11 cellular contexts compared by ENCODE assay signal in the genomic region with DNA sequence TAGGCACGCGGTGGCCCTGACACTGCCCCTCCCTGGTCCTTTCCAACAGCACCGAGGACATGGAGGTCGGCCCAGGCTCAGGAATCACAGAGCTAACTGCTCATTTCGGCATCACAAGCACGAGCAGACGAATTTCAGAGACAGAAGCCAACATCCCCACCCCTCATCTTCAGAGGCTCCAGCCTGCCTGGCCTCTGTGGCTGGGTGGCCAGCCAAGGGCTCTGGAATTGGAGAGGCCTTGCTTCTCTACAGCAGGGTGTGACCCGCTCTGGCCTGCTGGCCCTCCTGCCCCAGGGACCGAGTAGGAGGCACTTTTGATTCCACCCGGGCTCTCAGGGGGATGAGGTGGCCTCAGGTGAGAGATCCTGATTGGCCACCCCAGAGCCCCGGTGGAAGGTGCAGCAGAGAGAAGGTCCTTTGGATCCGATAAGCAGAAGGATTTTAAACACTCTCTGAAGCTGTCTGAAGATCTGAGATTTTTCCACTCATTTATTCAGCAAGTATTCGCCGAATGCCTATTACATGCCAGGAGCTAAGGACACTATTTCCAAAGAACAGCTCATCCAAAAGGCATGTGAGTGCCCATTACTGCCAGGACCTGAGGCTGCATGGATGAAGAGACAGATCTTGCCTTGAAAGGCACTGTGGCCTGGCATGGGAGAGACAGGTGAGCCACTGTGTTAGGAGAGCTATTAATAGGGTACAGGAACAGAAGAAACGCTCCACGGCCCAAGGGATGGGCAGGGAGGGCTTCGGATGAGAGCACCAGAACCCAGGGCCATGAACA. TPM values are rescaled to one million over a fixed set of nuclear protein-coding genes. Genes with fewer than 3 reads are reported as not detected.
A peak's percentile ranks its signal among the peaks of the same experiment; 100 is the strongest.
DNase-seq lines count a peak whose midpoint lies in the region; ATAC-seq, FAIRE-seq and TF ChIP-seq lines count a peak whose summit lies in the region.
"Had no signal": no experiment of that assay in that cellular context is flagged by ENCODE, and none has a peak within 500 bp of the region (broad histone marks: within the 10 kb centered on the region; RNA-seq: fewer than 3 reads in every experiment).

No MANE protein-coding gene starts in this region.

- no peak for TF ChIP-seq POLR2A in right lobe of liver (IDR thresholded peaks at IDR 0.05)
- no peak for TF ChIP-seq POLR2A in HepG2 (IDR thresholded peaks at IDR 0.05; ENCODE audit: insufficient read depth in 1 of 2, low read depth in 2 of 2, low read length in 2 of 2)

- H3K4me1 ChIP-seq in right lobe of liver, result no peaks in the 10 kb centered on the region
- H3K4me1 ChIP-seq in HepG2 (ENCODE audit: insufficient read depth, low read length), result peaks cover 21% of the 10 kb centered on the region
- H3K4me1 ChIP-seq in muscle layer of colon (ENCODE audit: insufficient read depth, low read length), result peaks cover 65% of the 10 kb centered on the region

- TF ChIP-seq RAD21 in HepG2 (CRISPR knock-in tag; IDR thresholded peaks at IDR 0.05), result no peak

- H4K20me1 ChIP-seq in HepG2 (ENCODE audit: insufficient read depth, low read length), result no peaks in the 10 kb centered on the region

- H3K27me3 ChIP-seq in right lobe of liver (no peaks in the 10 kb centered on the region), HepG2 (ENCODE audit: control insufficient read depth in 1 of 2, insufficient read depth in 2 of 2, low read length in 2 of 2) (no peaks in the 10 kb centered on the region), muscle layer of colon (ENCODE audit: control insufficient read depth in 1 of 2, insufficient read depth in 2 of 2, low read length in 2 of 2) (no peaks in the 10 kb centered on the region)

- TF ChIP-seq EP300 in HepG2 (IDR thresholded peaks at IDR 0.05; ENCODE audit: low read depth in 2 of 2, low read length in 2 of 2), result no peak
- TF ChIP-seq EP300 in HepG2 (CRISPR knock-in tag; IDR thresholded peaks at IDR 0.05; ENCODE audit: borderline replicate concordance), result no peak

- CTCF ChIA-PET in HepG2 (lab: Yijun Ruan, JAX; ENCODE audit: low intra/inter-chr PET ratio, low total read pairs), result no interaction called here

- TF ChIP-seq CTCF in right lobe of liver (IDR thresholded peaks at IDR 0.05) (no peak), HepG2 (CRISPR knock-in tag; IDR thresholded peaks at IDR 0.05) (no peak), epithelial cell of esophagus (IDR thresholded peaks at IDR 0.05; ENCODE audit: insufficient read depth, low read depth, low read length, missing control alignments) (no peak)

- intact Hi-C loops in right lobe of liver (cut with DNase I) (loop anchor here in 1 of 2 donors (5.0 kb wide), 1 partner anchor 35 kb away; no protein-coding TSS in a partner anchor), HepG2 (cut with micrococcal nuclease; ENCODE audit: unreplicated experiment) (no loop called here)

- no peak for ATAC-seq in right lobe of liver
- ATAC-seq in HepG2, result no peak
- no peak for ATAC-seq in GM18502 (IDR thresholded peaks at IDR 0.05; ENCODE audit: poor library complexity, unreplicated experiment)
- no peak for ATAC-seq in GM21447 (IDR thresholded peaks at IDR 0.05; ENCODE audit: unreplicated experiment)

- in situ Hi-C loops in HepG2 (cut with HindIII; ENCODE audit: extremely low pct_ligation_motif_present, low pct_unique_long_range_greater_than_20kb), result no loop called here

- POLR2A ChIA-PET in HepG2 (lab: Yijun Ruan, JAX), result no interaction called here

- H3K36me3 ChIP-seq in right lobe of liver (no peaks in the 10 kb centered on the region), HepG2 (replicated peaks in 1 of 2; ENCODE audit: control insufficient read depth in 1 of 2, insufficient read depth in 2 of 2, low read length in 2 of 2) (no peaks in the 10 kb centered on the region), muscle layer of colon (ENCODE audit: insufficient read depth, low read length) (no peaks in the 10 kb centered on the region)
- H3K36me3 ChIP-seq: HAP-1 had no signal

- BruUV-seq in HepG2 (replicated peaks; lab: Mats Ljungman, UMichigan), result no TSS peak

- WGBS in right lobe of liver (ENCODE audit: insufficient coverage, low coverage, low lambda C conversion rate, missing lambda C conversion rate), result 81% methylated on average over 5 of the region's 17 CpGs
- 84% methylated on average over 12 of the region's 17 CpGs for WGBS in HepG2 (ENCODE audit: low lambda C conversion rate)

- no peak overlapping the region for H3K9ac ChIP-seq in HepG2 (ENCODE audit: insufficient read depth, low read depth, low read length)
- H3K9ac ChIP-seq in muscle layer of colon (ENCODE audit: low read length), result peak overlapping the region; percentile 60

- H3K27ac ChIP-seq in right lobe of liver, result peak overlapping the region in 1 of 3 donors; percentile 36
- H3K27ac ChIP-seq in HepG2 (ENCODE audit: extremely low read length, insufficient read depth, low read length), result no peak overlapping the region
- peak overlapping the region; percentile 96 for H3K27ac ChIP-seq in muscle layer of colon (ENCODE audit: low read depth, low read length)

- FAIRE-seq in HepG2 (lab: Jason Lieb, UNC), result no peak

- no peak overlapping the region for H3K4me3 ChIP-seq in right lobe of liver
- H3K4me3 ChIP-seq in HepG2 (replicated peaks in 1 of 3; ENCODE audit: insufficient read depth in 1 of 3, low read depth in 2 of 3, low read length in 3 of 3), result no peak overlapping the region
- H3K4me3 ChIP-seq in epithelial cell of esophagus (ENCODE audit: low read length), result no peak overlapping the region
- H3K4me3 ChIP-seq in muscle layer of colon (ENCODE audit: low read depth in 1 of 2, low read length in 2 of 2), result peak overlapping the region; percentile 14 to 33
- H3K4me3 ChIP-seq: HAP-1 had no signal

- H2AFZ ChIP-seq in HepG2 (ENCODE audit: low read length), result no peak overlapping the region

- H3K9me3 ChIP-seq in right lobe of liver (no peaks in the 10 kb centered on the region), HepG2 (ENCODE audit: low read length) (no peaks in the 10 kb centered on the region), muscle layer of colon (ENCODE audit: low read length) (no peaks in the 10 kb centered on the region)
- H3K9me3 ChIP-seq: HAP-1 had no signal

- DNase-seq in right lobe of liver, result peak in 2 of 3 donors; percentile 32 to 44
- DNase-seq in HepG2 (ENCODE audit: low spot score), result no peak
- DNase-seq in epithelial cell of esophagus (ENCODE audit: low read depth), result peak; percentile 70
- no peak for DNase-seq in amniotic stem cell (lab: John Stamatoyannopoulos, UW)
- no peak for DNase-seq in GOT3 (lab: John Stamatoyannopoulos, UW)
- DNase-seq: activated gamma-delta T cell; stimulated activated CD4-positive, alpha-beta T cell treated with anti-CD3 and anti-CD28 coated beads, Interleukin-4, amount 100 ng/mL, for 4 hours had no signal

- peaks cover 6% of the 10 kb centered on the region for H3K79me2 ChIP-seq in HepG2 (ENCODE audit: insufficient read depth, low read length)

- no peak overlapping the region for H3K4me2 ChIP-seq in HepG2 (ENCODE audit: low read depth, low read length)

RNA-seq across cellular contexts. Expression of a gene that starts 10.3 kb away (rescaled TPM):
- total RNA-seq in right lobe of liver (10 to 100 TPM in 4 of 6 experiments, 1 to 10 TPM in 2; 6.5 to 11.4 (median 10.9) TPM), HepG2 (2016; rRNA removed; fragmentation: Illumina TruSeq; extraction: Trizol) (21.0 and 34.8 TPM in 2 replicates)
- 2.3 and 2.5 TPM in 2 replicates for total RNA-seq in HepG2 (2016; cell fraction: cytosol; rRNA removed; fragmentation: Illumina TruSeq; extraction: Trizol; ENCODE audit: low read depth)
- 21.9 and 34.1 TPM in 2 replicates for total RNA-seq in HepG2 (2016; cell fraction: insoluble cytoplasmic fraction; rRNA removed; fragmentation: Illumina TruSeq; extraction: Trizol)
- total RNA-seq in HepG2 (2016; cell fraction: membrane; rRNA removed; fragmentation: Illumina TruSeq; extraction: Trizol), result 11.4 and 14.2 TPM in 2 replicates
- 14.8 and 16.2 TPM in 2 replicates for total RNA-seq in HepG2 (2016; cell fraction: nucleus; rRNA removed; fragmentation: Illumina TruSeq; extraction: Trizol)
- polyA plus RNA-seq in HepG2 (2011; rRNA removed), result 3.0 and 3.5 TPM in 2 replicates
- polyA plus RNA-seq in HepG2 (2011; cell fraction: cytosol; rRNA removed), result 2.5 and 3.9 TPM in 2 replicates
- polyA plus RNA-seq in HepG2 (2011; cell fraction: nucleus; rRNA removed), result 3.3 and 3.7 TPM in 2 replicates
- polyA plus RNA-seq in HepG2 (2012), result 7.9 and 9.3 TPM in 2 replicates
- 1.0 and 1.3 TPM in 2 replicates for polyA plus RNA-seq in HepG2 (2016; cell fraction: cytosol; fragmentation: Illumina TruSeq; extraction: Trizol; ENCODE audit: low read depth)
- polyA plus RNA-seq in HepG2 (2016; cell fraction: insoluble cytoplasmic fraction; fragmentation: Illumina TruSeq; extraction: Trizol; ENCODE audit: low read depth), result 16.8 and 20.0 TPM in 2 replicates
- 5.3 and 6.2 TPM in 2 replicates for polyA plus RNA-seq in HepG2 (2016; cell fraction: membrane; fragmentation: Illumina TruSeq; extraction: Trizol; ENCODE audit: low read depth)
- 13.8 and 14.6 TPM in 2 replicates for polyA plus RNA-seq in HepG2 (2016; cell fraction: nucleus; fragmentation: Illumina TruSeq; extraction: Trizol; ENCODE audit: insufficient read depth, low read depth)
- 5.3 and 11.8 TPM in 2 replicates for polyA minus RNA-seq in HepG2 (2011; rRNA and poly(A)+ RNA removed; ENCODE audit: low replicate concordance)
- polyA minus RNA-seq in HepG2 (2011; cell fraction: cytosol; rRNA and poly(A)+ RNA removed), result 7.2 and 8.6 TPM in 2 replicates
- polyA minus RNA-seq in HepG2 (2011; cell fraction: nucleus; rRNA and poly(A)+ RNA removed), result 9.8 and 9.9 TPM in 2 replicates

RNA-seq across cellular contexts. Expression of a gene that starts 10.6 kb away (rescaled TPM):
- total RNA-seq in right lobe of liver, result 10 to 100 TPM in 5 of 6 experiments, 1 to 10 TPM in 1; 7.5 to 17.7 (median 14.9) TPM
- total RNA-seq in HepG2 (2016; rRNA removed; fragmentation: Illumina TruSeq; extraction: Trizol), result 25.1 and 25.2 TPM in 2 replicates
- 29.4 and 38.9 TPM in 2 replicates for total RNA-seq in HepG2 (2016; cell fraction: cytosol; rRNA removed; fragmentation: Illumina TruSeq; extraction: Trizol; ENCODE audit: low read depth)
- 25.7 and 29.2 TPM in 2 replicates for total RNA-seq in HepG2 (2016; cell fraction: insoluble cytoplasmic fraction; rRNA removed; fragmentation: Illumina TruSeq; extraction: Trizol)
- 46.6 and 48.0 TPM in 2 replicates for total RNA-seq in HepG2 (2016; cell fraction: membrane; rRNA removed; fragmentation: Illumina TruSeq; extraction: Trizol)
- total RNA-seq in HepG2 (2016; cell fraction: nucleus; rRNA removed; fragmentation: Illumina TruSeq; extraction: Trizol), result 11.0 and 15.0 TPM in 2 replicates
- polyA plus RNA-seq in HepG2 (2011; rRNA removed), result 10.9 and 14.0 TPM in 2 replicates
- polyA plus RNA-seq in HepG2 (2011; cell fraction: cytosol; rRNA removed), result 10.2 and 14.5 TPM in 2 replicates
- polyA plus RNA-seq in HepG2 (2011; cell fraction: nucleus; rRNA removed), result 2.6 and 3.1 TPM in 2 replicates
- polyA plus RNA-seq in HepG2 (2012), result 25.7 and 32.6 TPM in 2 replicates
- polyA plus RNA-seq in HepG2 (2016; cell fraction: cytosol; fragmentation: Illumina TruSeq; extraction: Trizol; ENCODE audit: low read depth), result 63.7 and 73.8 TPM in 2 replicates
- 33.7 and 39.8 TPM in 2 replicates for polyA plus RNA-seq in HepG2 (2016; cell fraction: insoluble cytoplasmic fraction; fragmentation: Illumina TruSeq; extraction: Trizol; ENCODE audit: low read depth)
- polyA plus RNA-seq in HepG2 (2016; cell fraction: membrane; fragmentation: Illumina TruSeq; extraction: Trizol; ENCODE audit: low read depth), result 52.0 and 59.9 TPM in 2 replicates
- 21.5 and 21.7 TPM in 2 replicates for polyA plus RNA-seq in HepG2 (2016; cell fraction: nucleus; fragmentation: Illumina TruSeq; extraction: Trizol; ENCODE audit: insufficient read depth, low read depth)
- polyA minus RNA-seq in HepG2 (2011; rRNA and poly(A)+ RNA removed; ENCODE audit: low replicate concordance), result 4.7 and 5.1 TPM in 2 replicates
- 3.6 and 6.4 TPM in 2 replicates for polyA minus RNA-seq in HepG2 (2011; cell fraction: cytosol; rRNA and poly(A)+ RNA removed)
- polyA minus RNA-seq in HepG2 (2011; cell fraction: nucleus; rRNA and poly(A)+ RNA removed), result 10.1 and 11.3 TPM in 2 replicates

RNA-seq across cellular contexts. Expression of a gene that starts 23.2 kb away (rescaled TPM):
- total RNA-seq in right lobe of liver (10 to 100 TPM in 2 of 6 experiments, 1 to 10 TPM in 4; 3.8 to 12.1 (median 4.8) TPM), HepG2 (2016; rRNA removed; fragmentation: Illumina TruSeq; extraction: Trizol) (12.2 and 13.6 TPM in 2 replicates)
- 4.0 and 5.2 TPM in 2 replicates for total RNA-seq in HepG2 (2016; cell fraction: cytosol; rRNA removed; fragmentation: Illumina TruSeq; extraction: Trizol; ENCODE audit: low read depth)
- total RNA-seq in HepG2 (2016; cell fraction: insoluble cytoplasmic fraction; rRNA removed; fragmentation: Illumina TruSeq; extraction: Trizol), result 12.4 and 14.5 TPM in 2 replicates
- total RNA-seq in HepG2 (2016; cell fraction: membrane; rRNA removed; fragmentation: Illumina TruSeq; extraction: Trizol), result 8.3 and 9.6 TPM in 2 replicates
- total RNA-seq in HepG2 (2016; cell fraction: nucleus; rRNA removed; fragmentation: Illumina TruSeq; extraction: Trizol), result 10.4 and 11.7 TPM in 2 replicates
- polyA plus RNA-seq in HepG2 (2011; rRNA removed), result 6.5 and 9.8 TPM in 2 replicates
- polyA plus RNA-seq in HepG2 (2011; cell fraction: cytosol; rRNA removed), result 6.4 and 11.5 TPM in 2 replicates
- 26.1 and 31.2 TPM in 2 replicates for polyA plus RNA-seq in HepG2 (2011; cell fraction: nucleus; rRNA removed)
- polyA plus RNA-seq in HepG2 (2012), result 4.0 and 8.4 TPM in 2 replicates
- polyA plus RNA-seq in HepG2 (2016; cell fraction: cytosol; fragmentation: Illumina TruSeq; extraction: Trizol; ENCODE audit: low read depth), result 3.9 and 4.4 TPM in 2 replicates
- polyA plus RNA-seq in HepG2 (2016; cell fraction: insoluble cytoplasmic fraction; fragmentation: Illumina TruSeq; extraction: Trizol; ENCODE audit: low read depth), result 12.0 and 13.1 TPM in 2 replicates
- polyA plus RNA-seq in HepG2 (2016; cell fraction: membrane; fragmentation: Illumina TruSeq; extraction: Trizol; ENCODE audit: low read depth), result 6.7 and 7.2 TPM in 2 replicates
- polyA plus RNA-seq in HepG2 (2016; cell fraction: nucleus; fragmentation: Illumina TruSeq; extraction: Trizol; ENCODE audit: insufficient read depth, low read depth), result 13.5 and 14.3 TPM in 2 replicates
- polyA minus RNA-seq in HepG2 (2011; rRNA and poly(A)+ RNA removed; ENCODE audit: low replicate concordance), result 14.6 and 19.9 TPM in 2 replicates
- 4.6 and 4.7 TPM in 2 replicates for polyA minus RNA-seq in HepG2 (2011; cell fraction: cytosol; rRNA and poly(A)+ RNA removed)
- 15.8 and 16.6 TPM in 2 replicates for polyA minus RNA-seq in HepG2 (2011; cell fraction: nucleus; rRNA and poly(A)+ RNA removed)

RNA-seq across cellular contexts. Expression of a gene that starts 29.6 kb away (rescaled TPM):
- total RNA-seq in right lobe of liver (10 to 100 TPM in 2 of 6 experiments, 1 to 10 TPM in 4; 3.6 to 57.1 (median 6.7) TPM), HepG2 (2016; rRNA removed; fragmentation: Illumina TruSeq; extraction: Trizol) (82.3 and 92.4 TPM in 2 replicates)
- total RNA-seq in HepG2 (2016; cell fraction: cytosol; rRNA removed; fragmentation: Illumina TruSeq; extraction: Trizol; ENCODE audit: low read depth), result 35.0 and 38.6 TPM in 2 replicates
- total RNA-seq in HepG2 (2016; cell fraction: insoluble cytoplasmic fraction; rRNA removed; fragmentation: Illumina TruSeq; extraction: Trizol), result 77.0 and 90.7 TPM in 2 replicates
- 39.1 and 44.5 TPM in 2 replicates for total RNA-seq in HepG2 (2016; cell fraction: membrane; rRNA removed; fragmentation: Illumina TruSeq; extraction: Trizol)
- total RNA-seq in HepG2 (2016; cell fraction: nucleus; rRNA removed; fragmentation: Illumina TruSeq; extraction: Trizol), result 55.0 and 62.1 TPM in 2 replicates
- 179 and 217 TPM in 2 replicates for polyA plus RNA-seq in HepG2 (2011; rRNA removed)
- polyA plus RNA-seq in HepG2 (2011; cell fraction: cytosol; rRNA removed), result 94.2 and 257 TPM in 2 replicates
- 634 and 1,191 TPM in 2 replicates for polyA plus RNA-seq in HepG2 (2011; cell fraction: nucleus; rRNA removed)
- 136 and 210 TPM in 2 replicates for polyA plus RNA-seq in HepG2 (2012)
- polyA plus RNA-seq in HepG2 (2016; cell fraction: cytosol; fragmentation: Illumina TruSeq; extraction: Trizol; ENCODE audit: low read depth), result 60.2 and 68.2 TPM in 2 replicates
- 156 and 198 TPM in 2 replicates for polyA plus RNA-seq in HepG2 (2016; cell fraction: insoluble cytoplasmic fraction; fragmentation: Illumina TruSeq; extraction: Trizol; ENCODE audit: low read depth)
- polyA plus RNA-seq in HepG2 (2016; cell fraction: membrane; fragmentation: Illumina TruSeq; extraction: Trizol; ENCODE audit: low read depth), result 60.4 and 60.5 TPM in 2 replicates
- 164 and 170 TPM in 2 replicates for polyA plus RNA-seq in HepG2 (2016; cell fraction: nucleus; fragmentation: Illumina TruSeq; extraction: Trizol; ENCODE audit: insufficient read depth, low read depth)
- 111 and 125 TPM in 2 replicates for polyA minus RNA-seq in HepG2 (2011; rRNA and poly(A)+ RNA removed; ENCODE audit: low replicate concordance)
- polyA minus RNA-seq in HepG2 (2011; cell fraction: cytosol; rRNA and poly(A)+ RNA removed), result 96.8 and 156 TPM in 2 replicates
- polyA minus RNA-seq in HepG2 (2011; cell fraction: nucleus; rRNA and poly(A)+ RNA removed), result 34.2 and 39.0 TPM in 2 replicates

Comparison
In these comparisons a context has a peak if more than half of its experiments do, and no peak if none do; other contexts are left out.
1. DNase-seq: peak in right lobe of liver (2 of 3) and epithelial cell of esophagus (single experiment); none in HepG2 (single experiment), amniotic stem cell (single experiment) and GOT3 (single experiment).
2. H3K4me3 ChIP-seq: peak in muscle layer of colon (2 of 2); none in right lobe of liver (0 of 3), HepG2 (0 of 3) and epithelial cell of esophagus (single experiment).